ENCODE assay signal across 12 cellular contexts in genomic region chr20:38298768-38299288, GRCh38. TPM values are rescaled to one million over a fixed set of nuclear protein-coding genes. Genes with fewer than 3 reads are reported as not detected.
A peak's percentile ranks its signal among the peaks of the same experiment; 100 is the strongest.
DNase-seq lines count a peak whose midpoint lies in the region; ATAC-seq and TF ChIP-seq lines count a peak whose summit lies in the region.
"Had no signal": no experiment of that assay in that cellular context is flagged by ENCODE, and none has a peak within 500 bp of the region (broad histone marks: within the 10 kb centered on the region; RNA-seq: fewer than 3 reads in every experiment).

No MANE protein-coding gene starts in this region.

- H3K4me3 ChIP-seq in NT2/D1 (ENCODE audit: insufficient read length, low read depth) (no peak overlapping the region), endodermal cell (ENCODE audit: low read length) (no peak overlapping the region), lung (no peak overlapping the region)

- H3K4me1 ChIP-seq in NT2/D1 (ENCODE audit: insufficient read depth, insufficient read length): peaks cover 7% of the 10 kb centered on the region
- no peaks in the 10 kb centered on the region for H3K4me1 ChIP-seq in endodermal cell (ENCODE audit: control insufficient read depth, insufficient read depth, low read length)
- no peaks in the 10 kb centered on the region for H3K4me1 ChIP-seq in lung (ENCODE audit: control insufficient read depth in 2 of 2, insufficient read depth in 2 of 2, low read length in 2 of 2)

- no peaks in the 10 kb centered on the region for H3K36me3 Mint-ChIP-seq in endodermal cell (ENCODE audit: low read depth)
- no peaks in the 10 kb centered on the region for H3K36me3 Mint-ChIP-seq in activated CD4-positive, alpha-beta T cell treated with anti-CD3 and anti-CD28 coated beads, Interleukin-2, amount 10 ng/mL, durations not matched to agents 7 days and 5 days (ENCODE audit: low read depth)
- H3K36me3 Mint-ChIP-seq: stimulated activated naive B cell treated with anti-CD40 and anti-IgM and Interleukin-4, amounts not matched to agents 10 μg/mL and 1 μg/mL and 100 μg/mL, for 72 hours had no signal

- H3K9me3 ChIP-seq in NT2/D1 (ENCODE audit: insufficient read depth, low read length) (no peaks in the 10 kb centered on the region), endodermal cell (ENCODE audit: control insufficient read depth, low read length) (no peaks in the 10 kb centered on the region), lung (ENCODE audit: control insufficient read depth in 2 of 2, insufficient read depth in 1 of 2, low read length in 1 of 2) (no peaks in the 10 kb centered on the region)

- no peaks in the 10 kb centered on the region for H3K36me3 ChIP-seq in NT2/D1 (ENCODE audit: insufficient read depth, insufficient read length, low read length)
- no peaks in the 10 kb centered on the region for H3K36me3 ChIP-seq in endodermal cell (ENCODE audit: control insufficient read depth, insufficient read depth, low read length)
- H3K36me3 ChIP-seq in lung (ENCODE audit: control insufficient read depth in 2 of 2, insufficient read depth in 2 of 2, low read length in 2 of 2): no peaks in the 10 kb centered on the region

- peak overlapping the region; percentile 12 for H3K9ac ChIP-seq in NT2/D1 (ENCODE audit: insufficient read length, low read depth)
- no peak overlapping the region for H3K9ac ChIP-seq in endodermal cell (ENCODE audit: extremely low read depth, low read length, poor library complexity, severe bottlenecking)

- H3K27ac ChIP-seq in endodermal cell (ENCODE audit: low read depth, low read length) (peak overlapping the region; percentile 89), lung (ENCODE audit: low read depth in 1 of 2, low read length in 1 of 2) (peak overlapping the region; percentile 36 to 76)

- peaks cover 3% of the 10 kb centered on the region for H3K27me3 ChIP-seq in NT2/D1 (ENCODE audit: insufficient read depth, insufficient read length)
- no peaks in the 10 kb centered on the region for H3K27me3 ChIP-seq in endodermal cell (ENCODE audit: control insufficient read depth, insufficient read depth, low read length, poor library complexity, severe bottlenecking)
- H3K27me3 ChIP-seq in lung (ENCODE audit: control insufficient read depth, insufficient read depth): no peaks in the 10 kb centered on the region

- H3K9me3 Mint-ChIP-seq in endodermal cell: no peaks in the 10 kb centered on the region
- no peaks in the 10 kb centered on the region for H3K9me3 Mint-ChIP-seq in activated CD4-positive, alpha-beta T cell treated with anti-CD3 and anti-CD28 coated beads, Interleukin-2, amount 10 ng/mL, durations not matched to agents 7 days and 5 days
- H3K9me3 Mint-ChIP-seq: activated T-cell treated with anti-CD3 and anti-CD28 coated beads, Interleukin-2, amount 50 U/mL, for 72 hours; stimulated activated naive B cell treated with anti-CD40 and anti-IgM and Interleukin-4, amounts not matched to agents 10 μg/mL and 1 μg/mL and 100 μg/mL, for 72 hours had no signal

- CTCF ChIA-PET in activated CD4-positive, alpha-beta T cell treated with anti-CD3 and anti-CD28 coated beads, Interleukin-2, amount 10 ng/mL, durations not matched to agents 7 days and 5 days (lab: Charles Lee): no interaction called here

- H3K27me3 Mint-ChIP-seq in endodermal cell (ENCODE audit: insufficient read depth): no peaks in the 10 kb centered on the region
- H3K27me3 Mint-ChIP-seq in activated CD4-positive, alpha-beta T cell treated with anti-CD3 and anti-CD28 coated beads, Interleukin-2, amount 10 ng/mL, durations not matched to agents 7 days and 5 days: peaks cover 27% of the 10 kb centered on the region

- 83 to 84% methylated on average over 11 to 13 of the region's 13 CpGs for WGBS in endodermal cell (ENCODE audit: insufficient coverage in 1 of 2, insufficient read length in 1 of 2), 2 experiments
- 13 to 15% methylated on average over 13 of the region's 13 CpGs for WGBS in lung, 2 donors

- no peak for TF ChIP-seq CTCF in endodermal cell (conservative IDR thresholded peaks at IDR 0.05)
- no peak for TF ChIP-seq CTCF in lung (IDR thresholded peaks at IDR 0.05; ENCODE audit: control extremely low read depth, extremely low read depth)

- ATAC-seq in lung (ENCODE audit: insufficient read depth, low FRiP score) (peak; percentile 68), GM19324 (IDR thresholded peaks at IDR 0.05; ENCODE audit: low FRiP score, unreplicated experiment) (no peak)
- ATAC-seq: activated T-cell treated with anti-CD3 and anti-CD28 coated beads, Interleukin-2, amount 50 U/mL, for 72 hours; stimulated activated naive B cell treated with anti-CD40 and anti-IgM and Interleukin-4, amounts not matched to agents 10 μg/mL and 1 μg/mL and 100 μg/mL, for 72 hours had no signal

- H3K27ac Mint-ChIP-seq in endodermal cell: peak overlapping the region; percentile 29
- H3K27ac Mint-ChIP-seq in activated CD4-positive, alpha-beta T cell treated with anti-CD3 and anti-CD28 coated beads, Interleukin-2, amount 10 ng/mL, durations not matched to agents 7 days and 5 days: no peak overlapping the region
- H3K27ac Mint-ChIP-seq: activated T-cell treated with anti-CD3 and anti-CD28 coated beads, Interleukin-2, amount 50 U/mL, for 72 hours; stimulated activated naive B cell treated with anti-CD40 and anti-IgM and Interleukin-4, amounts not matched to agents 10 μg/mL and 1 μg/mL and 100 μg/mL, for 72 hours had no signal

- no peak overlapping the region for H3K4me3 Mint-ChIP-seq in endodermal cell
- H3K4me3 Mint-ChIP-seq in activated CD4-positive, alpha-beta T cell treated with anti-CD3 and anti-CD28 coated beads, Interleukin-2, amount 10 ng/mL, durations not matched to agents 7 days and 5 days: no peak overlapping the region
- H3K4me3 Mint-ChIP-seq: activated T-cell treated with anti-CD3 and anti-CD28 coated beads, Interleukin-2, amount 50 U/mL, for 72 hours; stimulated activated naive B cell treated with anti-CD40 and anti-IgM and Interleukin-4, amounts not matched to agents 10 μg/mL and 1 μg/mL and 100 μg/mL, for 72 hours had no signal

- no peaks in the 10 kb centered on the region for H3K4me1 Mint-ChIP-seq in endodermal cell
- H3K4me1 Mint-ChIP-seq in activated CD4-positive, alpha-beta T cell treated with anti-CD3 and anti-CD28 coated beads, Interleukin-2, amount 10 ng/mL, durations not matched to agents 7 days and 5 days: peaks cover 5% of the 10 kb centered on the region

- DNase-seq in NT2/D1 (ENCODE audit: low read depth, low spot score) (no peak), endodermal cell (no peak), lung (ENCODE audit: low spot score) (peak; percentile 77), superior temporal gyrus (ENCODE audit: extremely low spot score) (peak; percentile 30), GM19238 (ENCODE audit: insufficient read length, low spot score) (no peak), T-helper 1 cell (no peak)
- no peak for DNase-seq in activated CD4-positive, alpha-beta T cell treated with anti-CD3 and anti-CD28 coated beads, Interleukin-2, amount 10 ng/mL, durations not matched to agents 7 days and 5 days
- DNase-seq: activated T-cell treated with anti-CD3 and anti-CD28 coated beads, Interleukin-2, amount 50 U/mL, for 72 hours; kidney glomerular epithelial cell; NCI-H82; stimulated activated naive B cell treated with anti-CD40 and anti-IgM and Interleukin-4, amounts not matched to agents 10 μg/mL and 1 μg/mL and 100 μg/mL, for 72 hours had no signal

- POLR2A ChIA-PET in activated CD4-positive, alpha-beta T cell treated with anti-CD3 and anti-CD28 coated beads, Interleukin-2, amount 10 ng/mL, durations not matched to agents 7 days and 5 days (lab: Charles Lee): no interaction called here

RNA-seq across cellular contexts. Expression of gene BPI, which starts 5.1 kb away (rescaled TPM):
- not detected for total RNA-seq in endodermal cell
- polyA plus RNA-seq in endodermal cell (2013, experiment 1 of 2): 0.78 TPM
- polyA plus RNA-seq in endodermal cell (2013, experiment 2 of 2): 0.66 TPM
- 1 to 10 TPM in 1 of 2 donors, under 1 TPM in 1; 0.49 to 1.8 TPM for total RNA-seq in lung
- 1 to 10 TPM in 1 of 2 donors, under 1 TPM in 1; 0.31 to 5.6 TPM for polyA plus RNA-seq in lung
- total RNA-seq in activated CD4-positive, alpha-beta T cell treated with anti-CD3 and anti-CD28 coated beads, Interleukin-2, amount 10 ng/mL, durations not matched to agents 7 days and 5 days: not detected
- total RNA-seq: activated T-cell treated with anti-CD3 and anti-CD28 coated beads, Interleukin-2, amount 50 U/mL, for 72 hours had no signal

RNA-seq across cellular contexts. Expression of gene KIAA1755, which starts 38.3 kb away (rescaled TPM):
- total RNA-seq in endodermal cell (not detected), lung (1 to 10 TPM; 1.9 to 2.0 TPM)
- 21.8 TPM for polyA plus RNA-seq in endodermal cell (2013, experiment 1 of 2)
- 25.4 TPM for polyA plus RNA-seq in endodermal cell (2013, experiment 2 of 2)
- under 1 TPM; 0.33 to 0.75 TPM for polyA plus RNA-seq in lung
- not detected for total RNA-seq in activated CD4-positive, alpha-beta T cell treated with anti-CD3 and anti-CD28 coated beads, Interleukin-2, amount 10 ng/mL, durations not matched to agents 7 days and 5 days
- total RNA-seq: activated T-cell treated with anti-CD3 and anti-CD28 coated beads, Interleukin-2, amount 50 U/mL, for 72 hours had no signal

RNA-seq across cellular contexts. Expression of gene LBP, which starts 47.5 kb away (rescaled TPM):
- total RNA-seq in endodermal cell (under 1 TPM in 1 of 2 donors, not detected in 1; 0.18 TPM), lung (under 1 TPM in 1 of 2 donors, not detected in 1; 0.98 TPM)
- not detected for polyA plus RNA-seq in endodermal cell (2013, experiment 1 of 2)
- not detected for polyA plus RNA-seq in endodermal cell (2013, experiment 2 of 2)
- polyA plus RNA-seq in lung: 1 to 10 TPM in 1 of 2 donors, under 1 TPM in 1; 0.30 to 4.8 TPM
- total RNA-seq in activated CD4-positive, alpha-beta T cell treated with anti-CD3 and anti-CD28 coated beads, Interleukin-2, amount 10 ng/mL, durations not matched to agents 7 days and 5 days: not detected
- total RNA-seq: activated T-cell treated with anti-CD3 and anti-CD28 coated beads, Interleukin-2, amount 50 U/mL, for 72 hours had no signal

Comparison
In these comparisons a context has a peak if more than half of its experiments do, and no peak if none do; other contexts are left out.
1. DNase-seq: peak in lung (single experiment) and superior temporal gyrus (single experiment); none in NT2/D1 (single experiment), endodermal cell (single experiment), activated CD4-positive, alpha-beta T cell treated with anti-CD3 and anti-CD28 coated beads, Interleukin-2, amount 10 ng/mL, durations not matched to agents 7 days and 5 days (single experiment), GM19238 (single experiment) and T-helper 1 cell (0 of 5).